In the genomic region with DNA sequence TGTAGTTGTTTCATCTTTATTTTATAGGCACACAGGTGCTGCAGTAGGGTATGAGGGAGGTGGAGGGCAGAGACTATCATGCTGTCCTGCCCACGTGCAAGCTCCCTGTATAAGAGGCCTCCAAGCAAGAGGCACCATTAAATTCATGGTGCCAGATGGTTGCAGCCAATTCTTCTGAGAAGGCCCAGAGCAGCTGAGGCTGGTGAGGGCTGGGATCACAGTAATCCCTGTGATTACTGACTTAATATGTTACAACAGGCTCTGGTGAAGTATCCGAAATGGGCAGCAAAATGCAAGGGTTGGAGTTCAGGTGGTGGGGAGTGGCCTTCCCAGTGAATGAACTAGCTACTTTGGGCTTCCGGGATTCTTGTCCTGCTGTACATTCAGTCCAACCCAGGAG, we compare ENCODE assay signal across 18 cellular contexts.
"Had no signal": no experiment of that assay in that cellular context is flagged by ENCODE, and none has a peak within 500 bp of the region (broad histone marks: within the 10 kb centered on the region; RNA-seq: fewer than 3 reads in every experiment).

No MANE protein-coding gene starts in this region.

- H3K27me3 ChIP-seq: brain microvascular endothelial cell, gastroesophageal sphincter, heart left ventricle, neural progenitor cell had no signal

- H3K27ac ChIP-seq: brain microvascular endothelial cell, gastroesophageal sphincter, heart left ventricle, neural progenitor cell, thoracic aorta had no signal

- H3K36me3 ChIP-seq: brain microvascular endothelial cell, gastroesophageal sphincter, heart left ventricle, neural progenitor cell, thoracic aorta had no signal

- H3K9me3 ChIP-seq: gastroesophageal sphincter, heart left ventricle, thoracic aorta had no signal

- DNase-seq: activated CD4-positive, alpha-beta T cell treated with anti-CD3 and anti-CD28 coated beads, Interleukin-2, amount 50 U/mL, for 1 hour; activated CD8-positive, alpha-beta T cell treated with anti-CD3 and anti-CD28 coated beads, Interleukin-2, amount 10 ng/mL, durations not matched to agents 7 days and 5 days; activated gamma-delta T cell; activated naive CD4-positive, alpha-beta T cell treated with anti-CD3 and anti-CD28 coated beads, Interleukin-2, amount 50 U/mL, for 16 hours; aorta; brain microvascular endothelial cell; central memory CD4-positive, alpha-beta T cell; effector memory CD4-positive, alpha-beta T cell; heart left ventricle; mesenchymal stem cell; naive B cell; stimulated activated CD4-positive, alpha-beta T cell treated with anti-CD3 and anti-CD28 coated beads, Interleukin-4, amount 100 ng/mL, for 1 hour; stimulated activated naive CD4-positive, alpha-beta T cell treated with Interleukin-2 at 50 U/mL for 16 hours had no signal

- H3K4me3 ChIP-seq: gastroesophageal sphincter, heart left ventricle, neural progenitor cell, thoracic aorta had no signal

- ATAC-seq: activated CD4-positive, CD25-positive, alpha-beta regulatory T cell treated with anti-CD3 and anti-CD28 coated beads, Interleukin-2, amount 50 U/mL, for 24 hours; activated CD8-positive, alpha-beta T cell treated with anti-CD3 and anti-CD28 coated beads, Interleukin-2, amount 10 ng/mL, durations not matched to agents 7 days and 5 days; gastroesophageal sphincter; sciatic nerve had no signal
